1 cellular context compared by ENCODE assay signal in genomic region chr20:37552415-37552814, GRCh38.
TF ChIP-seq lines count a peak whose summit lies in the region.

No MANE protein-coding gene starts in this region.

TF ChIP-seq in SK-N-SH, 30 proteins besides CTCF, POLR2A, EP300 and RAD21 (continued from another document):
- TF ChIP-seq ZBTB33 (IDR thresholded peaks at IDR 0.05; ENCODE audit: borderline replicate concordance, low read depth) = no peak
- no peak for TF ChIP-seq MAX (IDR thresholded peaks at IDR 0.05; ENCODE audit: low read depth)
- TF ChIP-seq POLR2AphosphoS5 (IDR thresholded peaks at IDR 0.05; ENCODE audit: low read depth, low read length) = no peak
- no peak for TF ChIP-seq SMC3 (IDR thresholded peaks at IDR 0.05; ENCODE audit: low read depth, low read length)
